13 cellular contexts compared by ENCODE assay signal in the genomic region with DNA sequence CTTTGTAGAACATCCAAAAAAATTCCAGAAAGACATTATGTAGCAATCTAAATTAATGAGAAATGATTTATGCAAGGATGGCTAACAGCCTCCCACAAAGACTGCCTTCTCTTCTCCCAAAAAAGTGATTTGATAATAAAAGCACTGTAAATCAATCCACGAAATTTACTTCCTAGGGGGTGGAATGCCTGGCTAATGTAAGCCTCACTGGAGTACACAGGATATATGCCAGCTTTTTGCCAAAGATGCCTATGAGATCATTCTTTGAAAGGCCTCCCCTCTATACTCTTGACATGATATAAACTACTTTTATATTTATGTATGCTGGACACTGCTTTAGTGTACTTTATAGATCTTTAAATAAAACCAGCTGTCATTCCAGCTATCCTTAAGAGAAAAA.
A peak's percentile ranks its signal among the peaks of the same experiment; 100 is the strongest.
DNase-seq lines count a peak whose midpoint lies in the region; ATAC-seq and TF ChIP-seq lines count a peak whose summit lies in the region.
"Had no signal": no experiment of that assay in that cellular context is flagged by ENCODE, and none has a peak within 500 bp of the region (broad histone marks: within the 10 kb centered on the region; RNA-seq: fewer than 3 reads in every experiment).

No MANE protein-coding gene starts in this region.

- no peaks in the 10 kb centered on the region for H3K36me3 ChIP-seq in hepatocyte (replicated peaks; ENCODE audit: insufficient read depth, low read depth)
- H3K36me3 ChIP-seq: BLaER1 treated with 17β-estradiol and CSF1 and Interleukin-3, amounts not matched to agents 10 nM and 100 nM; HAP-1 had no signal

- no peak overlapping the region for H3K4me2 ChIP-seq in hepatocyte
- H3K4me2 ChIP-seq: BLaER1 treated with 17β-estradiol and CSF1 and Interleukin-3, amounts not matched to agents 10 nM and 100 nM had no signal

- ATAC-seq in SK-N-SH treated with all-trans-retinoic acid at 6 μM for 48 hours (peak; percentile 98), GM21786 (IDR thresholded peaks at IDR 0.05; ENCODE audit: unreplicated experiment) (no peak)

- H3K9me3 ChIP-seq in hepatocyte (ENCODE audit: low read depth) = no peaks in the 10 kb centered on the region
- H3K9me3 ChIP-seq: BLaER1 treated with 17β-estradiol and CSF1 and Interleukin-3, amounts not matched to agents 10 nM and 100 nM; HAP-1 had no signal

- no peaks in the 10 kb centered on the region for H3K4me1 ChIP-seq in hepatocyte (ENCODE audit: insufficient read depth)
- H3K4me1 ChIP-seq: HAP-1 had no signal

- no peak overlapping the region for H3K4me3 ChIP-seq in hepatocyte
- H3K4me3 ChIP-seq: BLaER1 treated with 17β-estradiol and CSF1 and Interleukin-3, amounts not matched to agents 10 nM and 100 nM; HAP-1 had no signal

- POLR2A ChIA-PET in HEK293T (lab: Yijun Ruan, JAX) = no interaction called here

- no peak for TF ChIP-seq CTCF in hepatocyte (IDR thresholded peaks at IDR 0.05; ENCODE audit: poor library complexity)

- no peak overlapping the region for H2AFZ ChIP-seq in hepatocyte

- no peaks in the 10 kb centered on the region for H3K79me2 ChIP-seq in hepatocyte

- H4K20me1 ChIP-seq in hepatocyte (ENCODE audit: insufficient read depth, poor library complexity, severe bottlenecking) = no peaks in the 10 kb centered on the region
- H4K20me1 ChIP-seq: BLaER1 treated with 17β-estradiol and CSF1 and Interleukin-3, amounts not matched to agents 10 nM and 100 nM had no signal

- 54% methylated on average over 1 of the region's 1 CpG for WGBS in hepatocyte (ENCODE audit: low lambda C conversion rate, missing lambda C conversion rate)

- no peaks in the 10 kb centered on the region for H3K27me3 ChIP-seq in hepatocyte
- H3K27me3 ChIP-seq: BLaER1 treated with 17β-estradiol and CSF1 and Interleukin-3, amounts not matched to agents 10 nM and 100 nM had no signal

- H3K9me2 ChIP-seq in hepatocyte (replicated peaks; ENCODE audit: insufficient read depth) = no peaks in the 10 kb centered on the region

- H3K27ac ChIP-seq in hepatocyte = no peak overlapping the region
- H3K27ac ChIP-seq: BLaER1 treated with 17β-estradiol and CSF1 and Interleukin-3, amounts not matched to agents 10 nM and 100 nM; HL-60 had no signal

- DNase-seq in EL (peak; percentile 23), HEK293T (ENCODE audit: extremely low spot score) (no peak), hepatocyte (ENCODE audit: low spot score) (peak; percentile 5), LoVo (ENCODE audit: low spot score) (no peak), mesenteric fat pad (ENCODE audit: low spot score) (no peak)
- DNase-seq: ACHN; CD4-positive, CD25-positive, alpha-beta regulatory T cell; DMS53 had no signal

- CTCF ChIA-PET in HEK293T (lab: Yijun Ruan, JAX) = no interaction called here

TF ChIP-seq in HEK293T, 16 proteins besides CTCF, POLR2A, EP300 and RAD21:
- peak; percentile 69 for TF ChIP-seq ZNF384 (IDR thresholded peaks at IDR 0.05)
- TF ChIP-seq PKNOX1 (IDR thresholded peaks at IDR 0.05) = peak; percentile 90
- peak; percentile 85 for TF ChIP-seq CTBP1 (IDR thresholded peaks at IDR 0.05; ENCODE audit: borderline replicate concordance)
- TF ChIP-seq HDGF (IDR thresholded peaks at IDR 0.05; ENCODE audit: borderline replicate concordance) = no peak
- no peak for TF ChIP-seq SP1 (IDR thresholded peaks at IDR 0.05)
- TF ChIP-seq LEF1 (IDR thresholded peaks at IDR 0.05; ENCODE audit: borderline replicate concordance) = no peak
- TF ChIP-seq NFRKB (IDR thresholded peaks at IDR 0.05) = no peak

TF ChIP-seq in SK-N-SH treated with all-trans-retinoic acid at 6 μM for 48 hours, 23 proteins besides CTCF, POLR2A, EP300 and RAD21 (continues in another document):
- TF ChIP-seq ESRRG (CRISPR knock-in tag; IDR thresholded peaks at IDR 0.05) = 0 out of 2 replicates have a peak, but pooled peaks have one; percentile 8
- TF ChIP-seq SNAI2 (CRISPR knock-in tag; IDR thresholded peaks at IDR 0.05) = no peak
- no peak for TF ChIP-seq ZFP3 (CRISPR knock-in tag; IDR thresholded peaks at IDR 0.05)
- TF ChIP-seq BACH2 (CRISPR knock-in tag; IDR thresholded peaks at IDR 0.05; ENCODE audit: borderline replicate concordance) = no peak
- peak; percentile 99 for TF ChIP-seq ISL1 (CRISPR knock-in tag; IDR thresholded peaks at IDR 0.05)
- TF ChIP-seq, protein P1, sequence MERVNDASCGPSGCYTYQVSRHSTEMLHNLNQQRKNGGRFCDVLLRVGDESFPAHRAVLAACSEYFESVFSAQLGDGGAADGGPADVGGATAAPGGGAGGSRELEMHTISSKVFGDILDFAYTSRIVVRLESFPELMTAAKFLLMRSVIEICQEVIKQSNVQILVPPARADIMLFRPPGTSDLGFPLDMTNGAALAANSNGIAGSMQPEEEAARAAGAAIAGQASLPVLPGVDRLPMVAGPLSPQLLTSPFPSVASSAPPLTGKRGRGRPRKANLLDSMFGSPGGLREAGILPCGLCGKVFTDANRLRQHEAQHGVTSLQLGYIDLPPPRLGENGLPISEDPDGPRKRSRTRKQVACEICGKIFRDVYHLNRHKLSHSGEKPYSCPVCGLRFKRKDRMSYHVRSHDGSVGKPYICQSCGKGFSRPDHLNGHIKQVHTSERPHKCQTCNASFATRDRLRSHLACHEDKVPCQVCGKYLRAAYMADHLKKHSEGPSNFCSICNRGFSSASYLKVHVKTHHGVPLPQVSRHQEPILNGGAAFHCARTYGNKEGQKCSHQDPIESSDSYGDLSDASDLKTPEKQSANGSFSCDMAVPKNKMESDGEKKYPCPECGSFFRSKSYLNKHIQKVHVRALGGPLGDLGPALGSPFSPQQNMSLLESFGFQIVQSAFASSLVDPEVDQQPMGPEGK (CRISPR knock-in tag; IDR thresholded peaks at IDR 0.05; ENCODE audit: borderline replicate concordance) = peak; percentile 76; the same call in 1 of the 2 replicates
- no peak for TF ChIP-seq ZFP30 (CRISPR knock-in tag; IDR thresholded peaks at IDR 0.05)
- TF ChIP-seq, protein P2, sequence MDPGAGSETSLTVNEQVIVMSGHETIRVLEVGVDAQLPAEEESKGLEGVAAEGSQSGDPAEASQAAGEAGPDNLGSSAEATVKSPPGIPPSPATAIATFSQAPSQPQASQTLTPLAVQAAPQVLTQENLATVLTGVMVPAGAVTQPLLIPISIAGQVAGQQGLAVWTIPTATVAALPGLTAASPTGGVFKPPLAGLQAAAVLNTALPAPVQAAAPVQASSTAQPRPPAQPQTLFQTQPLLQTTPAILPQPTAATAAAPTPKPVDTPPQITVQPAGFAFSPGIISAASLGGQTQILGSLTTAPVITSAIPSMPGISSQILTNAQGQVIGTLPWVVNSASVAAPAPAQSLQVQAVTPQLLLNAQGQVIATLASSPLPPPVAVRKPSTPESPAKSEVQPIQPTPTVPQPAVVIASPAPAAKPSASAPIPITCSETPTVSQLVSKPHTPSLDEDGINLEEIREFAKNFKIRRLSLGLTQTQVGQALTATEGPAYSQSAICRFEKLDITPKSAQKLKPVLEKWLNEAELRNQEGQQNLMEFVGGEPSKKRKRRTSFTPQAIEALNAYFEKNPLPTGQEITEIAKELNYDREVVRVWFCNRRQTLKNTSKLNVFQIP (CRISPR knock-in tag; IDR thresholded peaks at IDR 0.05; ENCODE audit: borderline replicate concordance, low read depth) = no peak
- TF ChIP-seq, protein P3, sequence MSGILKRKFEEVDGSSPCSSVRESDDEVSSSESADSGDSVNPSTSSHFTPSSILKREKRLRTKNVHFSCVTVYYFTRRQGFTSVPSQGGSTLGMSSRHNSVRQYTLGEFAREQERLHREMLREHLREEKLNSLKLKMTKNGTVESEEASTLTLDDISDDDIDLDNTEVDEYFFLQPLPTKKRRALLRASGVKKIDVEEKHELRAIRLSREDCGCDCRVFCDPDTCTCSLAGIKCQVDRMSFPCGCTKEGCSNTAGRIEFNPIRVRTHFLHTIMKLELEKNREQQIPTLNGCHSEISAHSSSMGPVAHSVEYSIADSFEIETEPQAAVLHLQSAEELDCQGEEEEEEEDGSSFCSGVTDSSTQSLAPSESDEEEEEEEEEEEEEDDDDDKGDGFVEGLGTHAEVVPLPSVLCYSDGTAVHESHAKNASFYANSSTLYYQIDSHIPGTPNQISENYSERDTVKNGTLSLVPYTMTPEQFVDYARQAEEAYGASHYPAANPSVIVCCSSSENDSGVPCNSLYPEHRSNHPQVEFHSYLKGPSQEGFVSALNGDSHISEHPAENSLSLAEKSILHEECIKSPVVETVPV (CRISPR knock-in tag; IDR thresholded peaks at IDR 0.05) = peak; percentile 60; the same call in 1 of the 2 replicates
- no peak for TF ChIP-seq CSDC2 (CRISPR knock-in tag; IDR thresholded peaks at IDR 0.05)
- TF ChIP-seq ZNF70 (CRISPR knock-in tag; IDR thresholded peaks at IDR 0.05) = no peak
- no peak for TF ChIP-seq ARNTL (CRISPR knock-in tag; IDR thresholded peaks at IDR 0.05; ENCODE audit: borderline replicate concordance, low read depth)
- TF ChIP-seq, protein P4, sequence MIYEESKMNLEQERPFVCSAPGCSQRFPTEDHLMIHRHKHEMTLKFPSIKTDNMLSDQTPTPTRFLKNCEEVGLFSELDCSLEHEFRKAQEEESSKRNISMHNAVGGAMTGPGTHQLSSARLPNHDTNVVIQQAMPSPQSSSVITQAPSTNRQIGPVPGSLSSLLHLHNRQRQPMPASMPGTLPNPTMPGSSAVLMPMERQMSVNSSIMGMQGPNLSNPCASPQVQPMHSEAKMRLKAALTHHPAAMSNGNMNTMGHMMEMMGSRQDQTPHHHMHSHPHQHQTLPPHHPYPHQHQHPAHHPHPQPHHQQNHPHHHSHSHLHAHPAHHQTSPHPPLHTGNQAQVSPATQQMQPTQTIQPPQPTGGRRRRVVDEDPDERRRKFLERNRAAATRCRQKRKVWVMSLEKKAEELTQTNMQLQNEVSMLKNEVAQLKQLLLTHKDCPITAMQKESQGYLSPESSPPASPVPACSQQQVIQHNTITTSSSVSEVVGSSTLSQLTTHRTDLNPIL (CRISPR knock-in tag; IDR thresholded peaks at IDR 0.05; ENCODE audit: low read depth) = peak; percentile 96
- no peak for TF ChIP-seq ZC3H10 (CRISPR knock-in tag; IDR thresholded peaks at IDR 0.05)
- 0 out of 2 replicates have a peak, but pooled peaks have one; percentile 32 for TF ChIP-seq TOX (CRISPR knock-in tag; IDR thresholded peaks at IDR 0.05; ENCODE audit: borderline replicate concordance)
- TF ChIP-seq ZNF565 (CRISPR knock-in tag; conservative IDR thresholded peaks at IDR 0.05; ENCODE audit: low read depth) = no peak
- no peak; the same call in 1 of the 2 replicates for TF ChIP-seq RARB (CRISPR knock-in tag; IDR thresholded peaks at IDR 0.05)

Comparison
In these comparisons a context has a peak if more than half of its experiments do, and no peak if none do; other contexts are left out.
1. DNase-seq: peak in EL (single experiment) and hepatocyte (single experiment); none in HEK293T (single experiment), LoVo (single experiment) and mesenteric fat pad (single experiment).